In the genomic region with DNA sequence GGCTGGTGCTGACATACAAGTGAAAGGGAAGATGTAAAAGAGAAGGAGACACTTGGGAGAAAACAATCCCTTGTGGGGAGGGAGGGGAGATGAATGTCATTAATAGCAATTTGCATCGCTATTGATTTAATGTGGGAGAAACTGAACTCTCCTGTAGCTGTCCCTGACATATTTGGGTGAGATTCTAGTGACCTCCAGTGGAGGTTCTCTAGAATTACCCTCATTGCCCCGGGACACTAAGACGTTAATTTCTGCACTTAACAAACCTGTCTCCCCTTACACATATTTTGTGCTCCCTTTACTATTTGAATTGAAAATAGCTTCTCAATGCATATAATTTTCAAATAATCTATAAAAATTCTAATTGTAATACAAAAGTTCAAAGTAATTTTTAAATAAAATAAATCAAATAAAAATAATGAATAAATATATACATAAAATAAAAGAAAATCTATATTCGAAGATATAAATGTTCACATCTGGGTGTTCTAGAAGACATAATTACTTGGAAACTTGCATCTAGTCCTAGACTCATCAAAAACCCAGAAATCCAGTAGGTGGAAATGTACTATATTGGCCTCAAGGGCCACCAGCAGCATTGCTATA, we compare ENCODE assay signal across 9 cellular contexts.
A peak's percentile ranks its signal among the peaks of the same experiment; 100 is the strongest.
DNase-seq lines count a peak whose midpoint lies in the region; ATAC-seq and TF ChIP-seq lines count a peak whose summit lies in the region.
"Had no signal": no experiment of that assay in that cellular context is flagged by ENCODE, and none has a peak within 500 bp of the region (broad histone marks: within the 10 kb centered on the region; RNA-seq: fewer than 3 reads in every experiment).

No MANE protein-coding gene starts in this region.

- DNase-seq in DMS53 treated with DMSO at 0.1 percent for 48 hours (lab: John Stamatoyannopoulos, UW; ENCODE audit: unreplicated experiment), result peak; percentile 56
- peak; percentile 71 for DNase-seq in NCI-H1105 (lab: John Stamatoyannopoulos, UW)
- DNase-seq in SKM-1 (lab: John Stamatoyannopoulos, UW; ENCODE audit: unreplicated experiment), result peak; percentile 36
- DNase-seq in foreskin fibroblast, result peak; percentile 37 to 78
- peak; percentile 89 for DNase-seq in pons (ENCODE audit: low spot score)
- DNase-seq in effector CD4-positive, alpha-beta T cell, result no peak
- no peak for DNase-seq in T1000 (lab: John Stamatoyannopoulos, UW)

- TF ChIP-seq CTCF in foreskin fibroblast (IDR thresholded peaks at IDR 0.05; ENCODE audit: low read depth, low read length), result peak; percentile 74

- H3K4me3 ChIP-seq in foreskin fibroblast (ENCODE audit: low read depth in 1 of 2, low read length in 2 of 2), result no peak overlapping the region
- H3K4me3 ChIP-seq: skin epidermis had no signal

- ATAC-seq in GM21786 (IDR thresholded peaks at IDR 0.05; ENCODE audit: unreplicated experiment), result peak; percentile 51

Comparison
In these comparisons a context has a peak if more than half of its experiments do, and no peak if none do; other contexts are left out.
1. DNase-seq: peak in DMS53 treated with DMSO at 0.1 percent for 48 hours (single experiment), NCI-H1105 (single experiment), SKM-1 (single experiment), foreskin fibroblast (2 of 2) and pons (single experiment); none in effector CD4-positive, alpha-beta T cell (single experiment) and T1000 (single experiment).